13 cellular contexts compared by ENCODE assay signal in genomic region chr11:19670030-19670761, GRCh38. TPM values are rescaled to one million over a fixed set of nuclear protein-coding genes. Genes with fewer than 3 reads are reported as not detected.
DNase-seq lines count a peak whose midpoint lies in the region; ATAC-seq and TF ChIP-seq lines count a peak whose summit lies in the region.
"Had no signal": no experiment of that assay in that cellular context is flagged by ENCODE, and none has a peak within 500 bp of the region (broad histone marks: within the 10 kb centered on the region; RNA-seq: fewer than 3 reads in every experiment).

No MANE protein-coding gene starts in this region.

- TF ChIP-seq CTCF in fibroblast of villous mesenchyme (IDR thresholded peaks at IDR 0.05; ENCODE audit: insufficient read depth, low read depth, low read length): no peak
- TF ChIP-seq CTCF in suprapubic skin (IDR thresholded peaks at IDR 0.05): no peak

- peaks cover 47% of the 10 kb centered on the region for H3K4me1 ChIP-seq in suprapubic skin
- H3K4me1 ChIP-seq: body of pancreas had no signal

- DNase-seq in DMS79 treated with DMSO at 0.1 percent for 48 hours (lab: John Stamatoyannopoulos, UW) (peak; percentile 29), DMS79 (lab: John Stamatoyannopoulos, UW) (no peak), T1000 (lab: John Stamatoyannopoulos, UW) (peak; percentile 25), fibroblast of villous mesenchyme (ENCODE audit: low read depth) (peak; percentile 28), suprapubic skin (ENCODE audit: low spot score in 2 of 2) (no peak)
- DNase-seq: activated T-cell treated with anti-CD3 and anti-CD28 coated beads, Interleukin-2, amount 50 U/mL, for 24 hours; DND-41; NCI-H2081 had no signal

- no peak for TF ChIP-seq EP300 in suprapubic skin (IDR thresholded peaks at IDR 0.05)

- ATAC-seq in HG03565 (IDR thresholded peaks at IDR 0.05; ENCODE audit: unreplicated experiment): no peak
- ATAC-seq in HG02840 (IDR thresholded peaks at IDR 0.05; ENCODE audit: low FRiP score, unreplicated experiment): no peak
- ATAC-seq in HG03139 (IDR thresholded peaks at IDR 0.05; ENCODE audit: unreplicated experiment): no peak
- ATAC-seq: body of pancreas had no signal

- no peaks in the 10 kb centered on the region for H3K36me3 ChIP-seq in suprapubic skin

- H3K9me3 ChIP-seq in suprapubic skin: no peaks in the 10 kb centered on the region
- H3K9me3 ChIP-seq: body of pancreas had no signal

- no peaks in the 10 kb centered on the region for H3K27me3 ChIP-seq in suprapubic skin
- H3K27me3 ChIP-seq: body of pancreas had no signal

- H3K27ac ChIP-seq in suprapubic skin: peak overlapping the region; percentile 67
- H3K27ac ChIP-seq: 22Rv1, body of pancreas had no signal

- H3K4me3 ChIP-seq in fibroblast of villous mesenchyme (ENCODE audit: low read depth, low read length): no peak overlapping the region
- H3K4me3 ChIP-seq in suprapubic skin: no peak overlapping the region
- H3K4me3 ChIP-seq: body of pancreas had no signal

- no peak for TF ChIP-seq POLR2A in suprapubic skin (IDR thresholded peaks at IDR 0.05)

- 76% methylated on average over 9 of the region's 12 CpGs for WGBS in suprapubic skin

RNA-seq across cellular contexts. Expression of gene NAV2, which starts 42.4 kb away (rescaled TPM):
- total RNA-seq in fibroblast of villous mesenchyme (11.2 and 11.3 TPM in 2 replicates), suprapubic skin (10 to 100 TPM in 3 of 4 donors, 1 to 10 TPM in 1; 9.1 to 34.7 (median 22.2) TPM)

Comparison
In these comparisons a context has a peak if more than half of its experiments do, and no peak if none do; other contexts are left out.
1. DNase-seq: peak in DMS79 treated with DMSO at 0.1 percent for 48 hours (single experiment), T1000 (single experiment) and fibroblast of villous mesenchyme (single experiment); none in DMS79 (single experiment) and suprapubic skin (0 of 2).